In the genomic region with DNA sequence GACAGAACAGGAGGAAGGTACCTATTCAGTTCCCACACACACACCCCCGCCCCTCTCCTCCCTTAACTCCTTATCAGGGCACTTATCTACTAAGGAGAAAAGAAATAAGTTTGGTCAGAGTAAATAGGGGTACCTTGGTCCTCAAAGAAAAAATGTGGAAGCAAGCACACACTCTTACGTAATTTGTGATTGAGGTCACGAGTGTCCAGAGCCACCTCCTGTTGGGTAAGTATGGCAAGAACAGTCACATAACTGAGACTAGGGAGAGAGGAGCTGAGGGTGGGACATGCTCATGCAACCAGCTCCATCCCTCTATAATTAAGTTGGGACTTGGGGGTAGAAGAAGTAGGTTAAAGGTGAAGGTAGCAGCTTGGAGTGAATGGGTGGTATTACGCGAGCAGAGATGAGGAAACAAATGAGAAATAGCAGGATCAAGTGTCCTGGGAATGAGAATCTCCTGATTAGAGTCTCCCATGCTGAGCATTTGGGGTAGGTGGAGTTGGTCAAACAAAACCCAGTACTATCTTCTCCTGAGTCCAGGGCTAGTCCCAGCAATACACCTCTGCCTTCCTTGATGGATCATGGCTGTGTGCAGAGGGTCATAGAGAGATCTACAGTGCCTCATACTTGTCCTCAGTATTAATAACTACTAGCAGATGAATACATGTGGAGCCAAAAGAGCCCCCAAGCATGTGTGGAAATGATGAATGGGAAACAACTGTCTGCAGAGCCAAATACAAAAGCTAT, we compare ENCODE assay signal across 15 cellular contexts.
DNase-seq lines count a peak whose midpoint lies in the region; ATAC-seq and TF ChIP-seq lines count a peak whose summit lies in the region.
"Had no signal": no experiment of that assay in that cellular context is flagged by ENCODE, and none has a peak within 500 bp of the region (broad histone marks: within the 10 kb centered on the region; RNA-seq: fewer than 3 reads in every experiment).

No MANE protein-coding gene starts in this region.

- H3K4me1 ChIP-seq in left lung, result peaks cover 8 to 44% of the 10 kb centered on the region in 2 donors
- peaks cover 9 to 57% (median 41%) of the 10 kb centered on the region in 6 donors for H3K4me1 ChIP-seq in spleen

- 57 to 92% (median 69%) methylated on average over 5 of the region's 5 CpGs for WGBS in spleen, 5 donors

- no peaks in the 10 kb centered on the region for H3K9me3 Mint-ChIP-seq in activated CD4-positive, alpha-beta T cell treated with anti-CD3 and anti-CD28 coated beads, Interleukin-2, amount 10 ng/mL, durations not matched to agents 7 days and 5 days
- H3K9me3 Mint-ChIP-seq in activated CD4-positive, alpha-beta T cell treated with anti-CD3 and anti-CD28 coated beads, Interleukin-2, amount 10 ng/mL, durations not matched to agents 24 days and 14 days, result no peaks in the 10 kb centered on the region
- no peaks in the 10 kb centered on the region for H3K9me3 Mint-ChIP-seq in activated B cell treated with CpG ODN at 0.5 μM for 24 hours
- peaks cover 0 to 6% of the 10 kb centered on the region in 2 donors for H3K9me3 Mint-ChIP-seq in stimulated activated naive CD8-positive, alpha-beta T cell treated with anti-CD3 and anti-CD28 coated beads, Interleukin-15, amount 100 ng/mL, for 72 hours
- H3K9me3 Mint-ChIP-seq: activated CD4-positive, alpha-beta memory T cell treated with anti-CD3 and anti-CD28 coated beads for 36 hours; T-helper 1 cell treated with Interleukin-12 subunit alpha and Interleukin-12 subunit beta and Interleukin-4 antibody, amounts not matched to agents 30 μg/mL and 1 μg/mL, for 36 hours had no signal

- CTCF ChIA-PET in activated CD4-positive, alpha-beta T cell treated with anti-CD3 and anti-CD28 coated beads, Interleukin-2, amount 10 ng/mL, durations not matched to agents 7 days and 5 days (lab: Charles Lee), result interaction anchor here (1.1 kb wide), 1 partner anchor 84 kb away, joined by 4 read pairs; no protein-coding TSS in a partner anchor
- CTCF ChIA-PET in activated B cell treated with CpG ODN at 0.5 μM for 24 hours (lab: Charles Lee), result no interaction called here

- no peak overlapping the region for H3K4me3 ChIP-seq in left lung
- H3K4me3 ChIP-seq in spleen, result no peak overlapping the region
- H3K4me3 ChIP-seq: GM12878, smooth muscle cell had no signal

- H3K27me3 ChIP-seq in left lung, result no peaks in the 10 kb centered on the region
- H3K27me3 ChIP-seq in spleen (replicated peaks in 1 of 7), result no peaks in the 10 kb centered on the region
- H3K27me3 ChIP-seq: brain microvascular endothelial cell had no signal

- H3K4me1 Mint-ChIP-seq in activated CD4-positive, alpha-beta T cell treated with anti-CD3 and anti-CD28 coated beads, Interleukin-2, amount 10 ng/mL, durations not matched to agents 7 days and 5 days, result peaks cover 17% of the 10 kb centered on the region
- H3K4me1 Mint-ChIP-seq in activated CD4-positive, alpha-beta T cell treated with anti-CD3 and anti-CD28 coated beads, Interleukin-2, amount 10 ng/mL, durations not matched to agents 24 days and 14 days, result peaks cover 16% of the 10 kb centered on the region
- H3K4me1 Mint-ChIP-seq in activated B cell treated with CpG ODN at 0.5 μM for 24 hours, result peaks cover 54% of the 10 kb centered on the region
- peaks cover 10% of the 10 kb centered on the region for H3K4me1 Mint-ChIP-seq in stimulated activated naive CD8-positive, alpha-beta T cell treated with anti-CD3 and anti-CD28 coated beads, Interleukin-15, amount 100 ng/mL, for 72 hours

- H3K27ac ChIP-seq in left lung (peak overlapping the region; percentile 61 to 74), spleen (peak overlapping the region in 7 of 8 donors; percentile 41 to 81 (median 76))
- H3K27ac ChIP-seq: brain microvascular endothelial cell had no signal

- no peak for TF ChIP-seq POLR2A in spleen (IDR thresholded peaks at IDR 0.05)

- no peak overlapping the region for H3K4me3 Mint-ChIP-seq in activated CD4-positive, alpha-beta T cell treated with anti-CD3 and anti-CD28 coated beads, Interleukin-2, amount 10 ng/mL, durations not matched to agents 7 days and 5 days
- no peak overlapping the region for H3K4me3 Mint-ChIP-seq in activated CD4-positive, alpha-beta T cell treated with anti-CD3 and anti-CD28 coated beads, Interleukin-2, amount 10 ng/mL, durations not matched to agents 24 days and 14 days
- no peak overlapping the region for H3K4me3 Mint-ChIP-seq in activated B cell treated with CpG ODN at 0.5 μM for 24 hours
- H3K4me3 Mint-ChIP-seq in stimulated activated naive CD8-positive, alpha-beta T cell treated with anti-CD3 and anti-CD28 coated beads, Interleukin-15, amount 100 ng/mL, for 72 hours, result no peak overlapping the region
- H3K4me3 Mint-ChIP-seq: activated CD4-positive, alpha-beta memory T cell treated with anti-CD3 and anti-CD28 coated beads for 36 hours; T-helper 1 cell treated with Interleukin-12 subunit alpha and Interleukin-12 subunit beta and Interleukin-4 antibody, amounts not matched to agents 30 μg/mL and 1 μg/mL, for 36 hours had no signal

- H3K27me3 Mint-ChIP-seq in activated CD4-positive, alpha-beta T cell treated with anti-CD3 and anti-CD28 coated beads, Interleukin-2, amount 10 ng/mL, durations not matched to agents 7 days and 5 days, result no peaks in the 10 kb centered on the region
- H3K27me3 Mint-ChIP-seq in activated CD4-positive, alpha-beta T cell treated with anti-CD3 and anti-CD28 coated beads, Interleukin-2, amount 10 ng/mL, durations not matched to agents 24 days and 14 days, result no peaks in the 10 kb centered on the region
- no peaks in the 10 kb centered on the region for H3K27me3 Mint-ChIP-seq in activated B cell treated with CpG ODN at 0.5 μM for 24 hours
- H3K27me3 Mint-ChIP-seq in stimulated activated naive CD8-positive, alpha-beta T cell treated with anti-CD3 and anti-CD28 coated beads, Interleukin-15, amount 100 ng/mL, for 72 hours, result no peaks in the 10 kb centered on the region
- H3K27me3 Mint-ChIP-seq: activated CD4-positive, alpha-beta memory T cell treated with anti-CD3 and anti-CD28 coated beads for 36 hours had no signal

- H3K36me3 Mint-ChIP-seq in activated CD4-positive, alpha-beta T cell treated with anti-CD3 and anti-CD28 coated beads, Interleukin-2, amount 10 ng/mL, durations not matched to agents 7 days and 5 days (ENCODE audit: low read depth), result peaks cover 3% of the 10 kb centered on the region
- no peaks in the 10 kb centered on the region for H3K36me3 Mint-ChIP-seq in activated CD4-positive, alpha-beta T cell treated with anti-CD3 and anti-CD28 coated beads, Interleukin-2, amount 10 ng/mL, durations not matched to agents 24 days and 14 days (ENCODE audit: low read depth)
- H3K36me3 Mint-ChIP-seq in activated B cell treated with CpG ODN at 0.5 μM for 24 hours (ENCODE audit: low read depth), result peaks cover 18% of the 10 kb centered on the region
- H3K36me3 Mint-ChIP-seq: activated CD4-positive, alpha-beta memory T cell treated with anti-CD3 and anti-CD28 coated beads for 36 hours had no signal

- H3K36me3 ChIP-seq in left lung (no peaks in the 10 kb centered on the region), spleen (peaks cover 0 to 6% (median 0%) of the 10 kb centered on the region in 6 donors)
- H3K36me3 ChIP-seq: brain microvascular endothelial cell had no signal

- no peak for DNase-seq in activated CD4-positive, alpha-beta T cell treated with anti-CD3 and anti-CD28 coated beads, Interleukin-2, amount 10 ng/mL, durations not matched to agents 7 days and 5 days
- DNase-seq in activated CD4-positive, alpha-beta T cell treated with anti-CD3 and anti-CD28 coated beads, Interleukin-2, amount 10 ng/mL, durations not matched to agents 24 days and 14 days, result no peak
- DNase-seq in activated B cell treated with CpG ODN at 0.5 μM for 24 hours, result no peak
- peak in 1 of 2 donors; percentile 37 for DNase-seq in left lung
- DNase-seq in spleen, result no peak
- no peak for DNase-seq in stimulated activated naive CD8-positive, alpha-beta T cell treated with anti-CD3 and anti-CD28 coated beads, Interleukin-15, amount 100 ng/mL, for 72 hours
- DNase-seq in NCI-H748 (lab: John Stamatoyannopoulos, UW; ENCODE audit: unreplicated experiment), result no peak
- no peak for DNase-seq in stimulated activated CD4-positive, alpha-beta T cell treated with anti-CD3 and anti-CD28 coated beads, Interleukin-15, amount 100 ng/mL, for 24 hours
- DNase-seq: activated CD4-positive, alpha-beta memory T cell treated with anti-CD3 and anti-CD28 coated beads for 36 hours; brain microvascular endothelial cell; DMS 273 treated with DMSO at 0.1 percent for 48 hours; NCI-H1930 had no signal

- intact Hi-C loops in activated CD4-positive, alpha-beta T cell treated with anti-CD3 and anti-CD28 coated beads, Interleukin-2, amount 10 ng/mL, durations not matched to agents 24 days and 14 days (cut with micrococcal nuclease), result no loop called here
- intact Hi-C loops in activated B cell treated with CpG ODN at 0.5 μM for 24 hours (cut with micrococcal nuclease) (loop anchor here (1.0 to 10.0 kb wide), 2 partner anchors 12 to 1174 kb away; no protein-coding TSS in a partner anchor), left lung (cut with DNase I) (no loop called here), spleen (cut with DNase I; ENCODE audit: low total_unique reads) (loop anchor here (10.0 kb wide), 1 partner anchor 214 kb away; a partner anchor contains a TSS)

- POLR2A ChIA-PET in activated CD4-positive, alpha-beta T cell treated with anti-CD3 and anti-CD28 coated beads, Interleukin-2, amount 10 ng/mL, durations not matched to agents 7 days and 5 days (lab: Charles Lee), result interaction anchor here (0.6 kb wide), 1 partner anchor 73 kb away, joined by 4 read pairs; no protein-coding TSS in a partner anchor
- POLR2A ChIA-PET in activated B cell treated with CpG ODN at 0.5 μM for 24 hours (lab: Charles Lee), result no interaction called here

- ATAC-seq in activated B cell treated with CpG ODN at 0.5 μM for 24 hours (ENCODE audit: low read depth), result no peak
- ATAC-seq in left lung, result peak; percentile 82
- ATAC-seq in stimulated activated naive CD8-positive, alpha-beta T cell treated with anti-CD3 and anti-CD28 coated beads, Interleukin-15, amount 100 ng/mL, for 72 hours, result no peak
- ATAC-seq: GM12878 had no signal

- H3K9me3 ChIP-seq in left lung, result no peaks in the 10 kb centered on the region
- no peaks in the 10 kb centered on the region for H3K9me3 ChIP-seq in spleen

- peak overlapping the region; percentile 46 for H3K27ac Mint-ChIP-seq in activated CD4-positive, alpha-beta T cell treated with anti-CD3 and anti-CD28 coated beads, Interleukin-2, amount 10 ng/mL, durations not matched to agents 7 days and 5 days
- no peak overlapping the region for H3K27ac Mint-ChIP-seq in activated CD4-positive, alpha-beta T cell treated with anti-CD3 and anti-CD28 coated beads, Interleukin-2, amount 10 ng/mL, durations not matched to agents 24 days and 14 days
- peak overlapping the region; percentile 78 for H3K27ac Mint-ChIP-seq in activated B cell treated with CpG ODN at 0.5 μM for 24 hours
- H3K27ac Mint-ChIP-seq in stimulated activated naive CD8-positive, alpha-beta T cell treated with anti-CD3 and anti-CD28 coated beads, Interleukin-15, amount 100 ng/mL, for 72 hours, result no peak overlapping the region
- H3K27ac Mint-ChIP-seq: activated CD4-positive, alpha-beta memory T cell treated with anti-CD3 and anti-CD28 coated beads for 36 hours; T-helper 1 cell treated with Interleukin-12 subunit alpha and Interleukin-12 subunit beta and Interleukin-4 antibody, amounts not matched to agents 30 μg/mL and 1 μg/mL, for 36 hours had no signal

- no peak for TF ChIP-seq CTCF in activated B cell treated with CpG ODN at 0.5 μM for 24 hours (IDR thresholded peaks at IDR 0.05)
- no peak for TF ChIP-seq CTCF in left lung (IDR thresholded peaks at IDR 0.05)
- no peak for TF ChIP-seq CTCF in spleen (IDR thresholded peaks at IDR 0.05 in 8 of 11, conservative IDR thresholded peaks at IDR 0.05 in 3 of 11)

Comparison
In these comparisons a context has a peak if more than half of its experiments do, and no peak if none do; other contexts are left out.
1. H3K27ac Mint-ChIP-seq: peak in activated CD4-positive, alpha-beta T cell treated with anti-CD3 and anti-CD28 coated beads, Interleukin-2, amount 10 ng/mL, durations not matched to agents 7 days and 5 days (single experiment) and activated B cell treated with CpG ODN at 0.5 μM for 24 hours (single experiment); none in activated CD4-positive, alpha-beta T cell treated with anti-CD3 and anti-CD28 coated beads, Interleukin-2, amount 10 ng/mL, durations not matched to agents 24 days and 14 days (single experiment) and stimulated activated naive CD8-positive, alpha-beta T cell treated with anti-CD3 and anti-CD28 coated beads, Interleukin-15, amount 100 ng/mL, for 72 hours (0 of 2).
2. intact Hi-C loops: an anchor here in activated B cell treated with CpG ODN at 0.5 μM for 24 hours (1.0 to 10.0 kb wide) and spleen (10.0 kb wide); none called in activated CD4-positive, alpha-beta T cell treated with anti-CD3 and anti-CD28 coated beads, Interleukin-2, amount 10 ng/mL, durations not matched to agents 24 days and 14 days and left lung.